Comparison of ENCODE assay signal across 3 cellular contexts in the genomic region with DNA sequence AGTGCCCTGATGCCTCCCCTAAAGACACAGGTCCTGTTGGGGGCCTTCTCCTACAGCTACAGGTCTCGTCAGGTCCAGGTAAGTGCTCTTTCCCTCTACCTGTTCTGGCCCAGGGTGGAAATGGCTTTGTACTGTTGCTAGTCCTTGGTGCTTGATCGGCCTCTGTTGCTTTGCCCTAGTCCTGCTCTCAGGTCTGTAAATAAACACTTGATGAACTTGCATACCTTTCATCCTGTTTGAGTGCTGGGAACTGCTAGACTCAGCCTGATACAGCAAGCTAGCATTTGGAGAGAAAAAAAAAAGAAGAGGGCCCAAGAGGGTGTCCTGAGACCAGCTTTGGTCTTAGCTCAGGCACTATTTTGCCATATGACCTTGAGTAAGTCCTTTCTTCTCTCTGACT.
TF ChIP-seq lines count a peak whose summit lies in the region.

No MANE protein-coding gene starts in this region.

TF ChIP-seq in IMR-90, 13 proteins besides CTCF, POLR2A, EP300 and RAD21 (continued from another document):
- TF ChIP-seq MAZ (IDR thresholded peaks at IDR 0.05; ENCODE audit: borderline replicate concordance, low read depth, low read length) (no peak), NFE2L2 (IDR thresholded peaks at IDR 0.05; ENCODE audit: low read depth, low read length) (no peak), CHD1 (IDR thresholded peaks at IDR 0.05; ENCODE audit: low read depth, low read length) (no peak), CEBPB (IDR thresholded peaks at IDR 0.05; ENCODE audit: low read depth, low read length) (no peak), BHLHE40 (IDR thresholded peaks at IDR 0.05; ENCODE audit: low read depth, low read length) (no peak), MAFK (IDR thresholded peaks at IDR 0.05; ENCODE audit: low read depth, low read length) (no peak), USF2 (IDR thresholded peaks at IDR 0.05; ENCODE audit: low read depth, low read length) (no peak), MXI1 (IDR thresholded peaks at IDR 0.05; ENCODE audit: borderline replicate concordance, low read depth, low read length) (no peak), RFX5 (IDR thresholded peaks at IDR 0.05; ENCODE audit: low read depth, low read length) (no peak), SMC3 (IDR thresholded peaks at IDR 0.05; ENCODE audit: low read depth, low read length) (no peak)
- TF ChIP-seq, protein P1, sequence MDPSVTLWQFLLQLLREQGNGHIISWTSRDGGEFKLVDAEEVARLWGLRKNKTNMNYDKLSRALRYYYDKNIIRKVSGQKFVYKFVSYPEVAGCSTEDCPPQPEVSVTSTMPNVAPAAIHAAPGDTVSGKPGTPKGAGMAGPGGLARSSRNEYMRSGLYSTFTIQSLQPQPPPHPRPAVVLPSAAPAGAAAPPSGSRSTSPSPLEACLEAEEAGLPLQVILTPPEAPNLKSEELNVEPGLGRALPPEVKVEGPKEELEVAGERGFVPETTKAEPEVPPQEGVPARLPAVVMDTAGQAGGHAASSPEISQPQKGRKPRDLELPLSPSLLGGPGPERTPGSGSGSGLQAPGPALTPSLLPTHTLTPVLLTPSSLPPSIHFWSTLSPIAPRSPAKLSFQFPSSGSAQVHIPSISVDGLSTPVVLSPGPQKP (IDR thresholded peaks at IDR 0.05; ENCODE audit: borderline replicate concordance, low read depth, low read length) = no peak

TF ChIP-seq in WTC11, 78 proteins besides CTCF, POLR2A, EP300 and RAD21:
- TF ChIP-seq, protein P2, sequence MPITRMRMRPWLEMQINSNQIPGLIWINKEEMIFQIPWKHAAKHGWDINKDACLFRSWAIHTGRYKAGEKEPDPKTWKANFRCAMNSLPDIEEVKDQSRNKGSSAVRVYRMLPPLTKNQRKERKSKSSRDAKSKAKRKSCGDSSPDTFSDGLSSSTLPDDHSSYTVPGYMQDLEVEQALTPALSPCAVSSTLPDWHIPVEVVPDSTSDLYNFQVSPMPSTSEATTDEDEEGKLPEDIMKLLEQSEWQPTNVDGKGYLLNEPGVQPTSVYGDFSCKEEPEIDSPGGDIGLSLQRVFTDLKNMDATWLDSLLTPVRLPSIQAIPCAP (CRISPR knock-in tag; IDR thresholded peaks at IDR 0.05) = no peak
- TF ChIP-seq USF2 (CRISPR knock-in tag; IDR thresholded peaks at IDR 0.05) (no peak), GRHL2 (CRISPR knock-in tag; IDR thresholded peaks at IDR 0.05; ENCODE audit: insufficient replicate concordance, severe bottlenecking) (no peak)

TF ChIP-seq in liver, 16 proteins besides CTCF, POLR2A, EP300 and RAD21 (continued from another document):
- TF ChIP-seq TAF1 (conservative IDR thresholded peaks at IDR 0.05) (no peak), EGR1 (IDR thresholded peaks at IDR 0.05; ENCODE audit: low read depth in 2 of 2) (no peak), NR2F2 (IDR thresholded peaks at IDR 0.05) (no peak), RXRA (IDR thresholded peaks at IDR 0.05) (peak in 1 of 2 donors; percentile 33), GABPA (IDR thresholded peaks at IDR 0.05 in 1 of 2, conservative IDR thresholded peaks at IDR 0.05 in 1 of 2) (no peak)
- TF ChIP-seq, protein P3, sequence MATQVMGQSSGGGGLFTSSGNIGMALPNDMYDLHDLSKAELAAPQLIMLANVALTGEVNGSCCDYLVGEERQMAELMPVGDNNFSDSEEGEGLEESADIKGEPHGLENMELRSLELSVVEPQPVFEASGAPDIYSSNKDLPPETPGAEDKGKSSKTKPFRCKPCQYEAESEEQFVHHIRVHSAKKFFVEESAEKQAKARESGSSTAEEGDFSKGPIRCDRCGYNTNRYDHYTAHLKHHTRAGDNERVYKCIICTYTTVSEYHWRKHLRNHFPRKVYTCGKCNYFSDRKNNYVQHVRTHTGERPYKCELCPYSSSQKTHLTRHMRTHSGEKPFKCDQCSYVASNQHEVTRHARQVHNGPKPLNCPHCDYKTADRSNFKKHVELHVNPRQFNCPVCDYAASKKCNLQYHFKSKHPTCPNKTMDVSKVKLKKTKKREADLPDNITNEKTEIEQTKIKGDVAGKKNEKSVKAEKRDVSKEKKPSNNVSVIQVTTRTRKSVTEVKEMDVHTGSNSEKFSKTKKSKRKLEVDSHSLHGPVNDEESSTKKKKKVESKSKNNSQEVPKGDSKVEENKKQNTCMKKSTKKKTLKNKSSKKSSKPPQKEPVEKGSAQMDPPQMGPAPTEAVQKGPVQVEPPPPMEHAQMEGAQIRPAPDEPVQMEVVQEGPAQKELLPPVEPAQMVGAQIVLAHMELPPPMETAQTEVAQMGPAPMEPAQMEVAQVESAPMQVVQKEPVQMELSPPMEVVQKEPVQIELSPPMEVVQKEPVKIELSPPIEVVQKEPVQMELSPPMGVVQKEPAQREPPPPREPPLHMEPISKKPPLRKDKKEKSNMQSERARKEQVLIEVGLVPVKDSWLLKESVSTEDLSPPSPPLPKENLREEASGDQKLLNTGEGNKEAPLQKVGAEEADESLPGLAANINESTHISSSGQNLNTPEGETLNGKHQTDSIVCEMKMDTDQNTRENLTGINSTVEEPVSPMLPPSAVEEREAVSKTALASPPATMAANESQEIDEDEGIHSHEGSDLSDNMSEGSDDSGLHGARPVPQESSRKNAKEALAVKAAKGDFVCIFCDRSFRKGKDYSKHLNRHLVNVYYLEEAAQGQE (IDR thresholded peaks at IDR 0.05) = no peak
- TF ChIP-seq, protein P4, sequence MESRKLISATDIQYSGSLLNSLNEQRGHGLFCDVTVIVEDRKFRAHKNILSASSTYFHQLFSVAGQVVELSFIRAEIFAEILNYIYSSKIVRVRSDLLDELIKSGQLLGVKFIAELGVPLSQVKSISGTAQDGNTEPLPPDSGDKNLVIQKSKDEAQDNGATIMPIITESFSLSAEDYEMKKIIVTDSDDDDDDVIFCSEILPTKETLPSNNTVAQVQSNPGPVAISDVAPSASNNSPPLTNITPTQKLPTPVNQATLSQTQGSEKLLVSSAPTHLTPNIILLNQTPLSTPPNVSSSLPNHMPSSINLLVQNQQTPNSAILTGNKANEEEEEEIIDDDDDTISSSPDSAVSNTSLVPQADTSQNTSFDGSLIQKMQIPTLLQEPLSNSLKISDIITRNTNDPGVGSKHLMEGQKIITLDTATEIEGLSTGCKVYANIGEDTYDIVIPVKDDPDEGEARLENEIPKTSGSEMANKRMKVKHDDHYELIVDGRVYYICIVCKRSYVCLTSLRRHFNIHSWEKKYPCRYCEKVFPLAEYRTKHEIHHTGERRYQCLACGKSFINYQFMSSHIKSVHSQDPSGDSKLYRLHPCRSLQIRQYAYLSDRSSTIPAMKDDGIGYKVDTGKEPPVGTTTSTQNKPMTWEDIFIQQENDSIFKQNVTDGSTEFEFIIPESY (IDR thresholded peaks at IDR 0.05) = no peak
TF ChIP-seq in liver: peak in this region for 3.
